ENCODE assay signal across 8 cellular contexts in genomic region chr12:106773945-106774807, GRCh38. TPM values are rescaled to one million over a fixed set of nuclear protein-coding genes. Genes with fewer than 3 reads are reported as not detected.
A peak's percentile ranks its signal among the peaks of the same experiment; 100 is the strongest.
DNase-seq lines count a peak whose midpoint lies in the region; ATAC-seq and TF ChIP-seq lines count a peak whose summit lies in the region.

A gene with protein sequence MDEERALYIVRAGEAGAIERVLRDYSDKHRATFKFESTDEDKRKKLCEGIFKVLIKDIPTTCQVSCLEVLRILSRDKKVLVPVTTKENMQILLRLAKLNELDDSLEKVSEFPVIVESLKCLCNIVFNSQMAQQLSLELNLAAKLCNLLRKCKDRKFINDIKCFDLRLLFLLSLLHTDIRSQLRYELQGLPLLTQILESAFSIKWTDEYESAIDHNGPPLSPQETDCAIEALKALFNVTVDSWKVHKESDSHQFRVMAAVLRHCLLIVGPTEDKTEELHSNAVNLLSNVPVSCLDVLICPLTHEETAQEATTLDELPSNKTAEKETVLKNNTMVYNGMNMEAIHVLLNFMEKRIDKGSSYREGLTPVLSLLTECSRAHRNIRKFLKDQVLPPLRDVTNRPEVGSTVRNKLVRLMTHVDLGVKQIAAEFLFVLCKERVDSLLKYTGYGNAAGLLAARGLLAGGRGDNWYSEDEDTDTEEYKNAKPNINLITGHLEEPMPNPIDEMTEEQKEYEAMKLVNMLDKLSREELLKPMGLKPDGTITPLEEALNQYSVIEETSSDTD (plus strand): TSS chr12:106774682. CDS start chr12:106774746, 64 bp downstream.

- peak within 1 kb of the TSS; percentile 95 for H3K4me3 Mint-ChIP-seq in Calu3 (ENCODE audit: low read depth, unreplicated experiment)

- H3K36me3 Mint-ChIP-seq in Calu3 (ENCODE audit: insufficient read depth, unreplicated experiment): peaks cover 34% of the 10 kb centered on the region

- peak within 1 kb of the TSS; percentile 88 for H3K27ac ChIP-seq in HUES64 (ENCODE audit: low read depth, low read length)

- no peaks in the 10 kb centered on the region for H3K9me3 Mint-ChIP-seq in Calu3 (ENCODE audit: low read depth, unreplicated experiment)

- H3K27ac Mint-ChIP-seq in Calu3 (ENCODE audit: unreplicated experiment): peak within 1 kb of the TSS; percentile 97

- H3K4me1 Mint-ChIP-seq in Calu3 (ENCODE audit: low read depth, unreplicated experiment): peaks cover 48% of the 10 kb centered on the region

- H3K9ac ChIP-seq in HUES64 (ENCODE audit: low read depth, low read length): peak within 1 kb of the TSS; percentile 80

- ATAC-seq in GM21447 (IDR thresholded peaks at IDR 0.05; ENCODE audit: unreplicated experiment): peak; percentile 91
- peak; percentile 95 for ATAC-seq in mucosa of descending colon

- H3K9me3 ChIP-seq in HUES64 (ENCODE audit: insufficient read depth, low read depth, low read length) (no peaks in the 10 kb centered on the region), mucosa of descending colon (no peaks in the 10 kb centered on the region)

- H3K4me1 ChIP-seq in HUES64 (ENCODE audit: insufficient read depth, low read length) (peaks cover 46% of the 10 kb centered on the region), mucosa of descending colon (ENCODE audit: low read depth) (peaks cover 12% of the 10 kb centered on the region)

- no TSS peak for BruUV-seq in Calu3 (replicated peaks; lab: Mats Ljungman, UMichigan)

- CTCF ChIA-PET in Calu3 (lab: Charles Lee): no interaction called here

- H3K4me3 ChIP-seq in HUES64 (ENCODE audit: low read length): peak within 1 kb of the TSS; percentile 72
- H3K4me3 ChIP-seq in epithelial cell of esophagus (ENCODE audit: low read length): peak within 1 kb of the TSS; percentile 87
- H3K4me3 ChIP-seq in mucosa of descending colon: peak within 1 kb of the TSS; percentile 73

- TF ChIP-seq CTCF in Calu3 (IDR thresholded peaks at IDR 0.05; ENCODE audit: unreplicated experiment) (no peak), epithelial cell of esophagus (IDR thresholded peaks at IDR 0.05; ENCODE audit: insufficient read depth, low read depth, low read length, missing control alignments) (peak; percentile 4), mucosa of descending colon (IDR thresholded peaks at IDR 0.05) (no peak)

- H3K36me3 ChIP-seq in HUES64 (ENCODE audit: insufficient read depth, low read length) (no peaks in the 10 kb centered on the region; the same call in none of the 2 replicates), mucosa of descending colon (ENCODE audit: low read depth) (no peaks in the 10 kb centered on the region)

- intact Hi-C loops in Calu3 (cut with micrococcal nuclease; ENCODE audit: unreplicated experiment): loop anchor here (1.0 to 5.0 kb wide), 3 partner anchors 66 to 142 kb away; no protein-coding TSS in a partner anchor
- intact Hi-C loops in mucosa of descending colon (cut with DNase I, micrococcal nuclease): no loop called here

- no peaks in the 10 kb centered on the region for H3K27me3 Mint-ChIP-seq in Calu3 (ENCODE audit: unreplicated experiment)

- no peaks in the 10 kb centered on the region for H3K27me3 ChIP-seq in HUES64 (ENCODE audit: insufficient read depth, low read length)

- under 1% methylated on average over 71 of the region's 71 CpGs for WGBS in HUES64

- peak; percentile 98 for DNase-seq in Calu3
- DNase-seq in OCI-M1 (lab: John Stamatoyannopoulos, UW): peak; percentile 98
- DNase-seq in activated T-cell treated with anti-CD3 and anti-CD28 coated beads for 4 hours: peak; percentile 63
- DNase-seq in epithelial cell of esophagus (ENCODE audit: low read depth): peak; percentile 99
- DNase-seq in mucosa of descending colon: peak; percentile 95 to 98 (median 97)
- DNase-seq in stimulated activated CD8-positive, alpha-beta memory T cell treated with anti-CD3 and anti-CD28 coated beads, Interleukin-4, amount 100 ng/mL, for 24 hours (ENCODE audit: low read depth): peak; percentile 74

RNA-seq across cellular contexts. Expression of the gene that starts here (rescaled TPM):
- 28.5 and 30.9 TPM in 2 replicates for total RNA-seq in Calu3 (2022)
- polyA plus RNA-seq in HUES64 (2013, experiment 1 of 2): 16.8 TPM
- 16.0 TPM for polyA plus RNA-seq in HUES64 (2013, experiment 2 of 2)
- 10 to 100 TPM; 13.3 to 25.3 (median 15.2) TPM for total RNA-seq in mucosa of descending colon

Comparison
In these comparisons a context has a peak if more than half of its experiments do, and no peak if none do; other contexts are left out.
1. Peak in every context shown above with its lines: DNase-seq, ATAC-seq, H3K4me3 ChIP-seq and H3K27ac ChIP-seq.